Comparison of ENCODE assay signal across 2 cellular contexts in the genomic region with DNA sequence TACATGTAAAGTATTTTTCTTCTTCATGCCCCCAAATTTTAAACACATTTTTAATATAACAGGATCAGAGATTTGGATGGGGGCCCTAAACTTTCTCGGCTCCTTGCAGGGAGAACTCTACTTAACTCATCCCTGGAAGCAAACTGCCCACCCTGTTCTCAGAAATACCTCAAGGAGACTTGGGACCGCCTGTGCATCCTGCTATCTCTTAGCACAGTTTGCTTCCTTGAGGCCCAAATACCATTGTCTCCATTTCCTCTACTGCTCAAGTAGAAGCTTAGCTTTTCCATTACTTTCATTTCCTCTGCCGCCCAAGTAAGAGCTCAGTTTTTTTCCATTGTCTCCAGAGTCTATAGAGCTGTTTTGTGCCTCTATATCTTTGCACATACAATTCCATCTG.
TF ChIP-seq lines count a peak whose summit lies in the region.

No MANE protein-coding gene starts in this region.

TF ChIP-seq in K562, 482 proteins besides CTCF, POLR2A, EP300 and RAD21:
- TF ChIP-seq MCM3 (IDR thresholded peaks at IDR 0.05): no peak
- no peak for TF ChIP-seq PHF21A (IDR thresholded peaks at IDR 0.05; ENCODE audit: borderline replicate concordance, low read depth)
- TF ChIP-seq MTA2 (IDR thresholded peaks at IDR 0.05; ENCODE audit: low read depth): no peak
- TF ChIP-seq BRD9 (IDR thresholded peaks at IDR 0.05; ENCODE audit: low read depth, partially characterized antibody): peak; percentile 33
- TF ChIP-seq GTF2E2 (tag; IDR thresholded peaks at IDR 0.05): no peak
- no peak for TF ChIP-seq PYGO2 (tag; IDR thresholded peaks at IDR 0.05)
- 0 out of 2 replicates have a peak, but pooled peaks have one; percentile 32 for TF ChIP-seq NFRKB (IDR thresholded peaks at IDR 0.05; ENCODE audit: low read depth)
- TF ChIP-seq ARID1B (IDR thresholded peaks at IDR 0.05): peak; percentile 53; the same call in 1 of the 2 replicates
- no peak for TF ChIP-seq ESRRA (IDR thresholded peaks at IDR 0.05; ENCODE audit: borderline replicate concordance, low read depth)
- peak; percentile 52; the same call in 1 of the 2 replicates for TF ChIP-seq EHMT2 (IDR thresholded peaks at IDR 0.05)
- TF ChIP-seq FOXP1 (CRISPR knock-in tag; IDR thresholded peaks at IDR 0.05): no peak
- TF ChIP-seq FOXK1 (CRISPR knock-in tag; IDR thresholded peaks at IDR 0.05; ENCODE audit: borderline replicate concordance): no peak
- TF ChIP-seq TEAD4 (IDR thresholded peaks at IDR 0.05; ENCODE audit: low read length): peak; percentile 19; the same call in 1 of the 2 replicates
- TF ChIP-seq TEAD4 (CRISPR knock-in tag; IDR thresholded peaks at IDR 0.05; ENCODE audit: borderline replicate concordance): no peak
- TF ChIP-seq BCL6 (CRISPR knock-in tag; IDR thresholded peaks at IDR 0.05): no peak
- TF ChIP-seq FIP1L1 (IDR thresholded peaks at IDR 0.05; ENCODE audit: low read depth, low read length, poor library complexity, severe bottlenecking): no peak
- no peak for TF ChIP-seq ZSCAN29 (IDR thresholded peaks at IDR 0.05)
- TF ChIP-seq MAX (CRISPR knock-in tag; IDR thresholded peaks at IDR 0.05): no peak
- peak in 1 of 2 experiments; percentile 64; a peak in 1 of 4 replicates for TF ChIP-seq ETV6 (IDR thresholded peaks at IDR 0.05; ENCODE audit: borderline replicate concordance in 1 of 2, low read depth in 2 of 2, low read length in 1 of 2)
- no peak for TF ChIP-seq ETV6 (CRISPR knock-in tag; IDR thresholded peaks at IDR 0.05; ENCODE audit: borderline replicate concordance)
- TF ChIP-seq TSC22D4 (tag; IDR thresholded peaks at IDR 0.05): no peak
- no peak for TF ChIP-seq CAMTA2 (CRISPR knock-in tag; conservative IDR thresholded peaks at IDR 0.05)
- no peak for TF ChIP-seq RBM17 (IDR thresholded peaks at IDR 0.05; ENCODE audit: borderline replicate concordance, low read depth, low read length)
- peak; percentile 40; the same call in 1 of the 2 replicates for TF ChIP-seq TCF3 (CRISPR knock-in tag; IDR thresholded peaks at IDR 0.05)
- TF ChIP-seq MTA3 (IDR thresholded peaks at IDR 0.05; ENCODE audit: borderline replicate concordance): no peak

TF ChIP-seq in HepG2, 621 proteins besides CTCF, POLR2A, EP300 and RAD21:
- TF ChIP-seq CREB1 (IDR thresholded peaks at IDR 0.05) (no peak), CREB1 (CRISPR knock-in tag; IDR thresholded peaks at IDR 0.05) (no peak), PRDM4 (CRISPR knock-in tag; IDR thresholded peaks at IDR 0.05; ENCODE audit: borderline replicate concordance) (no peak), ZNF614 (CRISPR knock-in tag; IDR thresholded peaks at IDR 0.05; ENCODE audit: borderline replicate concordance) (no peak), RAD51 (IDR thresholded peaks at IDR 0.05; ENCODE audit: borderline replicate concordance) (no peak), ZFP82 (CRISPR knock-in tag; IDR thresholded peaks at IDR 0.05; ENCODE audit: borderline replicate concordance) (no peak), ZNF670 (CRISPR knock-in tag; IDR thresholded peaks at IDR 0.05; ENCODE audit: borderline replicate concordance) (no peak), ARID2 (CRISPR knock-in tag; IDR thresholded peaks at IDR 0.05; ENCODE audit: borderline replicate concordance) (no peak), HNF4A (CRISPR knock-in tag; IDR thresholded peaks at IDR 0.05) (no peak), ZNF362 (CRISPR knock-in tag; IDR thresholded peaks at IDR 0.05; ENCODE audit: borderline replicate concordance) (no peak), ZNF883 (CRISPR knock-in tag; IDR thresholded peaks at IDR 0.05; ENCODE audit: not compliant biosample characterization) (no peak), ZBTB10 (CRISPR knock-in tag; IDR thresholded peaks at IDR 0.05; ENCODE audit: borderline replicate concordance) (no peak), MLXIP (CRISPR knock-in tag; IDR thresholded peaks at IDR 0.05; ENCODE audit: borderline replicate concordance) (no peak), GATAD1 (CRISPR knock-in tag; IDR thresholded peaks at IDR 0.05) (no peak), ZNF775 (CRISPR knock-in tag; IDR thresholded peaks at IDR 0.05; ENCODE audit: borderline replicate concordance) (no peak), ZFP37 (CRISPR knock-in tag; IDR thresholded peaks at IDR 0.05; ENCODE audit: borderline replicate concordance) (no peak)
- TF ChIP-seq, protein P1, sequence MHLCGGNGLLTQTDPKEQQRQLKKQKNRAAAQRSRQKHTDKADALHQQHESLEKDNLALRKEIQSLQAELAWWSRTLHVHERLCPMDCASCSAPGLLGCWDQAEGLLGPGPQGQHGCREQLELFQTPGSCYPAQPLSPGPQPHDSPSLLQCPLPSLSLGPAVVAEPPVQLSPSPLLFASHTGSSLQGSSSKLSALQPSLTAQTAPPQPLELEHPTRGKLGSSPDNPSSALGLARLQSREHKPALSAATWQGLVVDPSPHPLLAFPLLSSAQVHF (CRISPR knock-in tag; IDR thresholded peaks at IDR 0.05): no peak
- TF ChIP-seq, protein P2, sequence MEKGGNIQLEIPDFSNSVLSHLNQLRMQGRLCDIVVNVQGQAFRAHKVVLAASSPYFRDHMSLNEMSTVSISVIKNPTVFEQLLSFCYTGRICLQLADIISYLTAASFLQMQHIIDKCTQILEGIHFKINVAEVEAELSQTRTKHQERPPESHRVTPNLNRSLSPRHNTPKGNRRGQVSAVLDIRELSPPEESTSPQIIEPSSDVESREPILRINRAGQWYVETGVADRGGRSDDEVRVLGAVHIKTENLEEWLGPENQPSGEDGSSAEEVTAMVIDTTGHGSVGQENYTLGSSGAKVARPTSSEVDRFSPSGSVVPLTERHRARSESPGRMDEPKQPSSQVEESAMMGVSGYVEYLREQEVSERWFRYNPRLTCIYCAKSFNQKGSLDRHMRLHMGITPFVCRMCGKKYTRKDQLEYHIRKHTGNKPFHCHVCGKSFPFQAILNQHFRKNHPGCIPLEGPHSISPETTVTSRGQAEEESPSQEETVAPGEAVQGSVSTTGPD (CRISPR knock-in tag; IDR thresholded peaks at IDR 0.05): no peak
